12 cellular contexts compared by ENCODE assay signal in the genomic region with DNA sequence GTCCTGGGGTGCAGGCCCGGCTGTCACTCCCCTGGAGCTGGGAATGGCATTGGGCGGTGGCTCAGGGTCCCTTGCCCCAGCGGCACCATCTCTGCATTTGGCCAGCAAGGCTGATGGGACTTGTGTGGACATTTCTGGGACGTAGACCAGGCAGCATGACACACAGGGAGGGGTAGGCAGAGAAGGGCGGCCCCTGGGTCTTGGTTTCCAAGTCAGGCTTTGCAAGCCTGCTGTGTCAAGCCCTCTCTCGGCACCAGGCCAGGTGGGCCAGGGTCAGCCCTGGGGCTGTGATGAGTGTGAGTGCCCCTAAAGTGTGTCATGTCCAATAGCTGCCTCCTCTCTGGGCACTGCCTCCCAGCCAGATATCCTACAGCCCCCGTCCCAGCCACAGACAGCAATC.
DNase-seq lines count a peak whose midpoint lies in the region.
"Had no signal": no experiment of that assay in that cellular context is flagged by ENCODE, and none has a peak within 500 bp of the region (broad histone marks: within the 10 kb centered on the region; RNA-seq: fewer than 3 reads in every experiment).

No MANE protein-coding gene starts in this region.

- DNase-seq in activated naive CD4-positive, alpha-beta T cell treated with anti-CD3 and anti-CD28 coated beads, Interleukin-2, amount 10 ng/mL, durations not matched to agents 7 days and 5 days, result no peak
- no peak for DNase-seq in activated naive CD4-positive, alpha-beta T cell treated with Interleukin-2 at 50 U/mL for 16 hours
- DNase-seq in immature natural killer cell (no peak), hepatic stellate cell (ENCODE audit: low spot score) (no peak), NOMO-1 (lab: John Stamatoyannopoulos, UW; ENCODE audit: unreplicated experiment in 2 of 2) (no peak)
- DNase-seq in activated CD8-positive, alpha-beta memory T cell treated with anti-CD3 and anti-CD28 coated beads, Interleukin-2, amount 50 U/mL, for 48 hours, result no peak
- DNase-seq: erythroblast; NCI-H1694; stimulated activated CD4-positive, alpha-beta T cell treated with anti-CD3 and anti-CD28 coated beads, Interleukin-2, amount 100 ng/mL, for 48 hours had no signal

- H3K4me3 ChIP-seq in subcutaneous abdominal adipose tissue (ENCODE audit: low read depth in 1 of 5, low read length in 5 of 5), result no peak overlapping the region

- H3K36me3 ChIP-seq in subcutaneous abdominal adipose tissue (ENCODE audit: control insufficient read depth in 5 of 5, insufficient read depth in 5 of 5, low read length in 5 of 5), result no peaks in the 10 kb centered on the region

- peaks cover 55% of the 10 kb centered on the region for H3K36me3 Mint-ChIP-seq in activated naive CD4-positive, alpha-beta T cell treated with anti-CD3 and anti-CD28 coated beads, Interleukin-2, amount 10 ng/mL, durations not matched to agents 7 days and 5 days
- peaks cover 0 to 13% (median 4%) of the 10 kb centered on the region in 3 donors for H3K36me3 Mint-ChIP-seq in immature natural killer cell

- peak overlapping the region; percentile 10 for H3K4me3 Mint-ChIP-seq in activated naive CD4-positive, alpha-beta T cell treated with anti-CD3 and anti-CD28 coated beads, Interleukin-2, amount 10 ng/mL, durations not matched to agents 7 days and 5 days
- peak overlapping the region in 3 of 5 donors; percentile 17 to 72 (median 18) for H3K4me3 Mint-ChIP-seq in immature natural killer cell

- CTCF ChIA-PET in activated naive CD4-positive, alpha-beta T cell treated with anti-CD3 and anti-CD28 coated beads, Interleukin-2, amount 10 ng/mL, durations not matched to agents 7 days and 5 days (lab: Charles Lee), result interaction anchor here (3.1 kb wide), 1 partner anchor 45 kb away, joined by 16 read pairs; no protein-coding TSS in a partner anchor

- H3K4me1 ChIP-seq in subcutaneous abdominal adipose tissue (ENCODE audit: control insufficient read depth in 5 of 5, insufficient read depth in 5 of 5, low read length in 5 of 5), result peaks cover 16 to 83% (median 72%) of the 10 kb centered on the region in 5 donors

- no peak overlapping the region for H3K9ac ChIP-seq in subcutaneous abdominal adipose tissue (ENCODE audit: low read length in 5 of 5)

- H3K27me3 ChIP-seq in subcutaneous abdominal adipose tissue (ENCODE audit: control insufficient read depth in 5 of 5, insufficient read depth in 4 of 5, low read length in 5 of 5), result no peaks in the 10 kb centered on the region

- no peak overlapping the region for H3K27ac Mint-ChIP-seq in activated naive CD4-positive, alpha-beta T cell treated with anti-CD3 and anti-CD28 coated beads, Interleukin-2, amount 10 ng/mL, durations not matched to agents 7 days and 5 days
- H3K27ac Mint-ChIP-seq in immature natural killer cell, result peak overlapping the region in 2 of 6 donors; percentile 48 to 82

- H3K4me1 Mint-ChIP-seq in activated naive CD4-positive, alpha-beta T cell treated with anti-CD3 and anti-CD28 coated beads, Interleukin-2, amount 10 ng/mL, durations not matched to agents 7 days and 5 days, result peaks cover 81% of the 10 kb centered on the region
- H3K4me1 Mint-ChIP-seq in immature natural killer cell, result peaks cover 84 to 88% of the 10 kb centered on the region in 2 donors

- no peaks in the 10 kb centered on the region for H3K9me3 Mint-ChIP-seq in activated naive CD4-positive, alpha-beta T cell treated with anti-CD3 and anti-CD28 coated beads, Interleukin-2, amount 10 ng/mL, durations not matched to agents 7 days and 5 days
- no peaks in the 10 kb centered on the region for H3K9me3 Mint-ChIP-seq in immature natural killer cell
- H3K9me3 Mint-ChIP-seq: activated T-helper 1 cell treated with anti-CD3 and anti-CD28 coated beads, Interleukin-12 subunit alpha, Interleukin-12 subunit beta, Interleukin-2, Interleukin-4 antibody, amounts not matched to agents 30 ng/mL and 10 ng/mL and 1 ng/mL, durations not matched to agents 14 hours and 24 hours and 36 hours had no signal

- H3K9me3 ChIP-seq in subcutaneous abdominal adipose tissue (ENCODE audit: control insufficient read depth in 5 of 5, low read length in 5 of 5), result no peaks in the 10 kb centered on the region

- H3K27me3 Mint-ChIP-seq in activated naive CD4-positive, alpha-beta T cell treated with anti-CD3 and anti-CD28 coated beads, Interleukin-2, amount 10 ng/mL, durations not matched to agents 7 days and 5 days, result no peaks in the 10 kb centered on the region
- peaks cover 3 to 7% (median 3%) of the 10 kb centered on the region in 3 donors for H3K27me3 Mint-ChIP-seq in immature natural killer cell (ENCODE audit: low read depth in 3 of 3)

- peak overlapping the region; percentile 68 for H3K27ac ChIP-seq in angular gyrus (ENCODE audit: low read depth, low read length)
- H3K27ac ChIP-seq in subcutaneous abdominal adipose tissue (ENCODE audit: low read depth, low read length), result peak overlapping the region; percentile 71
